In genomic region chr15:38531509-38531908, GRCh38 we compare ENCODE assay signal across 9 cellular contexts. TPM values are rescaled to one million over a fixed set of nuclear protein-coding genes. Genes with fewer than 3 reads are reported as not detected.
DNase-seq lines count a peak whose midpoint lies in the region; ATAC-seq, FAIRE-seq and TF ChIP-seq lines count a peak whose summit lies in the region.
"Had no signal": no experiment of that assay in that cellular context is flagged by ENCODE, and none has a peak within 500 bp of the region (broad histone marks: within the 10 kb centered on the region; RNA-seq: fewer than 3 reads in every experiment).

No MANE protein-coding gene starts in this region.

- no peaks in the 10 kb centered on the region for H3K27me3 Mint-ChIP-seq in natural killer cell (ENCODE audit: low read depth in 2 of 2)

- H3K9me3 ChIP-seq in heart right ventricle: no peaks in the 10 kb centered on the region

- no peaks in the 10 kb centered on the region for H3K27me3 ChIP-seq in heart right ventricle

- H3K4me1 ChIP-seq in heart right ventricle: peaks cover 0 to 18% (median 13%) of the 10 kb centered on the region in 9 donors

- TF ChIP-seq CTCF in natural killer cell (IDR thresholded peaks at IDR 0.05) (no peak), heart right ventricle (IDR thresholded peaks at IDR 0.05) (no peak)

- peak overlapping the region; percentile 17 to 82 for H3K27ac Mint-ChIP-seq in natural killer cell

- no peak overlapping the region for H3K4me3 ChIP-seq in heart right ventricle

- FAIRE-seq in RCC 7860 (lab: Jason Lieb, UNC): peak; percentile 88

- ATAC-seq in natural killer cell: no peak
- ATAC-seq in heart right ventricle: no peak

- H3K27ac ChIP-seq in caudate nucleus (ENCODE audit: low read depth, low read length): peak overlapping the region; percentile 14
- no peak overlapping the region for H3K27ac ChIP-seq in heart right ventricle

- no peaks in the 10 kb centered on the region for H3K36me3 Mint-ChIP-seq in natural killer cell

- H3K9me3 Mint-ChIP-seq in natural killer cell: no peaks in the 10 kb centered on the region

- intact Hi-C loops in natural killer cell (cut with micrococcal nuclease) (loop anchor here (5.0 kb wide), 2 partner anchors 34 to 41 kb away; no protein-coding TSS in a partner anchor), posterior vena cava (cut with DNase I) (no loop called here), heart right ventricle (cut with DNase I) (no loop called here)

- 74 to 89% methylated on average over 4 of the region's 4 CpGs for WGBS in heart right ventricle, 2 donors

- no peaks in the 10 kb centered on the region for H3K36me3 ChIP-seq in heart right ventricle

- peak; percentile 73 for DNase-seq in EH (ENCODE audit: low read depth)
- DNase-seq in RCC 7860 (ENCODE audit: low spot score): peak; percentile 80
- DNase-seq in caudate nucleus (lab: John Stamatoyannopoulos, UW): peak in 44 of 61 donors; percentile 9 to 89 (median 47)
- no peak for DNase-seq in natural killer cell
- DNase-seq in posterior vena cava (ENCODE audit: low spot score): no peak
- DNase-seq in heart right ventricle: no peak
- no peak for DNase-seq in medulla oblongata (ENCODE audit: extremely low spot score)
- DNase-seq in DMS79 (lab: John Stamatoyannopoulos, UW): no peak
- DNase-seq: activated effector memory CD4-positive, alpha-beta T cell treated with Interleukin-2 at 50 U/mL for 16 hours had no signal

- H3K4me1 Mint-ChIP-seq in natural killer cell: peaks cover 90 to 94% of the 10 kb centered on the region in 2 donors

- no peak overlapping the region for H3K4me3 Mint-ChIP-seq in natural killer cell

RNA-seq across cellular contexts. Expression of gene RASGRP1, which starts 33.1 kb away (rescaled TPM):
- total RNA-seq in natural killer cell (100 to 1,000 TPM in 1 of 3 donors, 10 to 100 TPM in 2; 65.9 to 122 (median 96.5) TPM), posterior vena cava (under 1 TPM; 0.60 to 0.67 TPM), heart right ventricle (1 to 10 TPM in 1 of 10 donors, under 1 TPM in 9; 0.19 to 3.0 (median 0.50) TPM)
- polyA plus RNA-seq in heart right ventricle: under 1 TPM in 1 of 2 donors, not detected in 1; 0.04 TPM

Comparison
In these comparisons a context has a peak if more than half of its experiments do, and no peak if none do; other contexts are left out.
1. DNase-seq: peak in EH (single experiment), RCC 7860 (single experiment) and caudate nucleus (44 of 61); none in natural killer cell (single experiment), posterior vena cava (single experiment), heart right ventricle (0 of 2), medulla oblongata (single experiment) and DMS79 (single experiment).
2. RNA of gene RASGRP1, which starts 33.1 kb away (total RNA-seq): 65.9 to 122 TPM in natural killer cell; 0.60 to 0.67 TPM in posterior vena cava and 0.19 to 3.0 TPM in heart right ventricle; every median in the first group is over 10 times any median in the second.